ENCODE assay signal across 14 cellular contexts in the genomic region with DNA sequence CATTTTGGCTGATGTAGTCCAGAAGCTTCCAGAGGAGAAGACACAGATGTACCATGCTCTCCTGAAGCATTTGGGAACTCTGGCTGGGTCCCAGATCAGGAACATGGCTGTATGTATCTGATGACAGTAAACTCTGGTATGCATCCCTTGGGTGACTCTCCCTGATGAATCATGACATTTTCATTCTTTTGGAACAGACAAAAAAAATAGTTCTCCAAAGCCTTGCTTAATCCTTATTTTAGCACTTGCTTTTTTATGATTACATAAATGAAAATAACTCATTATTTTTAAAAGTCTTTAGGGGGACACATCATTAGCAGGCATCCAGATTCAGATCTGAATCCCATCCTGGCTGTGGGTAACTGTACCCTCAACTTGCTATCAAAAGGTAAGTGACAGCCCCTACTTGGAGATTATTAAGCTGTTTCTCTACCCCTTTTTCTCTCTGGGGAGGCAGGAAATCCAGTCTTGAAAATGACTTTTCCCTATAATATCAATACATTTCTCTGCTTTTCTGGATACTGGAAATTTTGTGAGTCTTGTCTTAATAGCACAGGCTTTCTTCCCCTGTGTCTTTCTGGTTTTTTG. TPM values are rescaled to one million over a fixed set of nuclear protein-coding genes. Genes with fewer than 3 reads are reported as not detected.
DNase-seq lines count a peak whose midpoint lies in the region; ATAC-seq and TF ChIP-seq lines count a peak whose summit lies in the region.
"Had no signal": no experiment of that assay in that cellular context is flagged by ENCODE, and none has a peak within 500 bp of the region (broad histone marks: within the 10 kb centered on the region; RNA-seq: fewer than 3 reads in every experiment).

No MANE protein-coding gene starts in this region.

- BruUV-seq in MCF 10A (replicated peaks; lab: Mats Ljungman, UMichigan), result no TSS peak

- TF ChIP-seq POLR2A in breast epithelium (IDR thresholded peaks at IDR 0.05) (no peak), gastroesophageal sphincter (IDR thresholded peaks at IDR 0.05) (no peak)

- CTCF ChIA-PET in MCF 10A (lab: Yijun Ruan, JAX), result interaction anchor here (0.7 to 1.2 kb wide), 4 partner anchors 8 to 185 kb away, joined by 3 to 4 read pairs (median 3); no protein-coding TSS in a partner anchor

- H2BK120ac ChIP-seq in H9 (ENCODE audit: low read depth, low read length, poor library complexity, severe bottlenecking), result no peak overlapping the region

- no peak overlapping the region for H2BK5ac ChIP-seq in H9 (ENCODE audit: insufficient read length, low read length)

- no peaks in the 10 kb centered on the region for H3K23me2 ChIP-seq in H9 (ENCODE audit: insufficient read length, low read depth, low read length, poor library complexity, severe bottlenecking)

- H3K9me3 Mint-ChIP-seq in MCF 10A (ENCODE audit: unreplicated experiment) (no peaks in the 10 kb centered on the region), type B pancreatic cell (peaks cover 4% of the 10 kb centered on the region), H9 (peaks cover 0 to 5% of the 10 kb centered on the region in 2 experiments; a peak in 1 of 5 replicates)

- H3K9ac ChIP-seq in H9 (ENCODE audit: extremely low read depth, insufficient read length, low read length), result no peak overlapping the region

- no peak overlapping the region for H4K5ac ChIP-seq in H9 (ENCODE audit: insufficient read length, low read depth, low read length)

- H3K4me2 ChIP-seq in H9 (ENCODE audit: insufficient read depth, insufficient read length, low read length), result no peak overlapping the region

- H3K27ac Mint-ChIP-seq in MCF 10A (ENCODE audit: low read depth, unreplicated experiment), result peak overlapping the region; percentile 92
- H3K27ac Mint-ChIP-seq in type B pancreatic cell, result peak overlapping the region; percentile 88
- no peak overlapping the region for H3K27ac Mint-ChIP-seq in H9
- H3K27ac Mint-ChIP-seq: activated CD8-positive, alpha-beta T cell treated with anti-CD3 and anti-CD28 coated beads, Interleukin-2, amount 10 ng/mL, durations not matched to agents 7 days and 5 days had no signal

- H2BK15ac ChIP-seq in H9 (ENCODE audit: low read depth, low read length), result no peak overlapping the region

- H3K36me3 ChIP-seq in breast epithelium, result no peaks in the 10 kb centered on the region
- peaks cover 0 to 48% of the 10 kb centered on the region in 2 donors for H3K36me3 ChIP-seq in gastroesophageal sphincter
- H3K36me3 ChIP-seq: upper lobe of right lung had no signal

- H4K8ac ChIP-seq in H9 (replicated peaks; ENCODE audit: insufficient read length, low read depth, low read length), result no peak overlapping the region

- H3K4ac ChIP-seq in H9 (ENCODE audit: low read depth, low read length), result no peak overlapping the region

- H2AFZ ChIP-seq in H9 (ENCODE audit: low read length), result no peak overlapping the region

- H3T11ph ChIP-seq in H9 (ENCODE audit: low read length), result no peak overlapping the region

- no peak overlapping the region for H3K14ac ChIP-seq in H9 (ENCODE audit: insufficient read depth, low read length)

- intact Hi-C loops in MCF 10A (cut with micrococcal nuclease), result no loop called here
- intact Hi-C loops in breast epithelium (cut with DNase I; ENCODE audit: low total_unique reads), result no loop called here

- H3K4me3 Mint-ChIP-seq in MCF 10A (ENCODE audit: unreplicated experiment) (peak overlapping the region; percentile 72), type B pancreatic cell (no peak overlapping the region), H9 (no peak overlapping the region)
- H3K4me3 Mint-ChIP-seq: activated CD8-positive, alpha-beta T cell treated with anti-CD3 and anti-CD28 coated beads, Interleukin-2, amount 10 ng/mL, durations not matched to agents 7 days and 5 days had no signal

- POLR2A ChIA-PET in MCF 10A (lab: Yijun Ruan, JAX), result interaction anchor here (0.6 to 1.3 kb wide), 5 partner anchors 10 to 75 kb away, joined by 3 to 4 read pairs (median 3); no protein-coding TSS in a partner anchor

- H3K27me3 ChIP-seq in breast epithelium (no peaks in the 10 kb centered on the region), gastroesophageal sphincter (no peaks in the 10 kb centered on the region), H9 (ENCODE audit: insufficient read depth, low read length) (no peaks in the 10 kb centered on the region)
- H3K27me3 ChIP-seq: upper lobe of right lung had no signal

- H3K27me3 Mint-ChIP-seq in MCF 10A (ENCODE audit: insufficient read depth, unreplicated experiment), result no peaks in the 10 kb centered on the region
- no peaks in the 10 kb centered on the region for H3K27me3 Mint-ChIP-seq in type B pancreatic cell
- no peaks in the 10 kb centered on the region for H3K27me3 Mint-ChIP-seq in H9 (ENCODE audit: low read depth)

- H3K56ac ChIP-seq in H9 (ENCODE audit: insufficient read length, low read depth, low read length), result no peak overlapping the region

- peaks cover 7% of the 10 kb centered on the region for H3K36me3 Mint-ChIP-seq in MCF 10A (ENCODE audit: insufficient read depth, unreplicated experiment)
- H3K36me3 Mint-ChIP-seq in type B pancreatic cell, result no peaks in the 10 kb centered on the region
- peaks cover 0 to 17% (median 15%) of the 10 kb centered on the region in 3 experiments; a peak in 3 of 7 replicates for H3K36me3 Mint-ChIP-seq in H9 (ENCODE audit: insufficient read depth in 1 of 3, low read depth in 3 of 3)

- H3K9me3 ChIP-seq in breast epithelium, result no peaks in the 10 kb centered on the region
- H3K9me3 ChIP-seq in gastroesophageal sphincter, result peaks cover 0 to 6% (median 0%) of the 10 kb centered on the region in 3 donors
- no peaks in the 10 kb centered on the region for H3K9me3 ChIP-seq in H9 (ENCODE audit: control insufficient read depth, low read depth, low read length)
- H3K9me3 ChIP-seq: lower lobe of right lung, upper lobe of right lung had no signal

- TF ChIP-seq CTCF in MCF 10A (IDR thresholded peaks at IDR 0.05; ENCODE audit: unreplicated experiment), result no peak
- TF ChIP-seq CTCF in breast epithelium (IDR thresholded peaks at IDR 0.05), result no peak
- no peak for TF ChIP-seq CTCF in WI38 (IDR thresholded peaks at IDR 0.05; ENCODE audit: low read depth, low read length)
- TF ChIP-seq CTCF in gastroesophageal sphincter (IDR thresholded peaks at IDR 0.05), result no peak
- no peak for TF ChIP-seq CTCF in type B pancreatic cell (conservative IDR thresholded peaks at IDR 0.05)
- no peak for TF ChIP-seq CTCF in H9 (conservative IDR thresholded peaks at IDR 0.05)

- H4K20me1 ChIP-seq in H9 (ENCODE audit: control insufficient read depth, insufficient read depth, insufficient read length), result no peaks in the 10 kb centered on the region

- H3K79me2 ChIP-seq in H9 (ENCODE audit: insufficient read depth, low read length), result no peaks in the 10 kb centered on the region

- H3K23ac ChIP-seq in H9 (ENCODE audit: insufficient read length, low read depth, low read length), result no peak overlapping the region

- ATAC-seq in gastroesophageal sphincter, result peak; percentile 91
- no peak for ATAC-seq in HG02870 (IDR thresholded peaks at IDR 0.05; ENCODE audit: unreplicated experiment)
- ATAC-seq: activated CD8-positive, alpha-beta T cell treated with anti-CD3 and anti-CD28 coated beads, Interleukin-2, amount 10 ng/mL, durations not matched to agents 7 days and 5 days; lower lobe of right lung; upper lobe of right lung had no signal

- H3K27ac ChIP-seq in breast epithelium (no peak overlapping the region), gastroesophageal sphincter (peak overlapping the region in 3 of 4 donors; percentile 2 to 54 (median 6)), H9 (ENCODE audit: insufficient read length, low read depth, low read length) (no peak overlapping the region)
- H3K27ac ChIP-seq: 22Rv1, lower lobe of right lung, upper lobe of right lung had no signal

- H4K91ac ChIP-seq in H9 (ENCODE audit: insufficient read length, low read depth, low read length), result no peak overlapping the region

- no peak overlapping the region for H2BK20ac ChIP-seq in H9 (ENCODE audit: low read depth, low read length, poor library complexity, severe bottlenecking)

- DNase-seq in MCF 10A (ENCODE audit: unreplicated experiment), result peak; percentile 82
- no peak for DNase-seq in breast epithelium (ENCODE audit: low spot score in 2 of 2)
- DNase-seq in type B pancreatic cell (ENCODE audit: extremely low spot score, unreplicated experiment), result no peak
- DNase-seq in NCI-H2227 treated with DMSO at 0.1 percent for 48 hours (lab: John Stamatoyannopoulos, UW), result no peak
- no peak for DNase-seq in H9
- DNase-seq: activated CD8-positive, alpha-beta T cell treated with anti-CD3 and anti-CD28 coated beads, Interleukin-2, amount 10 ng/mL, durations not matched to agents 7 days and 5 days; erythroblast; lower lobe of right lung; retina; upper lobe of right lung had no signal

- TF ChIP-seq EP300 in gastroesophageal sphincter (IDR thresholded peaks at IDR 0.05), result no peak

- H3K79me1 ChIP-seq in H9 (ENCODE audit: insufficient read depth, low read depth, low read length, poor library complexity, severe bottlenecking), result no peaks in the 10 kb centered on the region

- H3K4me3 ChIP-seq in breast epithelium (no peak overlapping the region), WI38 (ENCODE audit: low read depth, low read length) (peak overlapping the region; percentile 46), gastroesophageal sphincter (no peak overlapping the region)
- H3K4me3 ChIP-seq: lower lobe of right lung, upper lobe of right lung had no signal

- no peak overlapping the region for H2AK5ac ChIP-seq in H9 (ENCODE audit: insufficient read length, low read length)

- no peak overlapping the region for H2BK12ac ChIP-seq in H9 (ENCODE audit: insufficient read length, low read depth, low read length)

- H3K4me1 ChIP-seq in breast epithelium (no peaks in the 10 kb centered on the region), gastroesophageal sphincter (no peaks in the 10 kb centered on the region), H9 (ENCODE audit: insufficient read depth, low read length) (no peaks in the 10 kb centered on the region)
- H3K4me1 ChIP-seq: lower lobe of right lung, upper lobe of right lung had no signal

- no peak overlapping the region for H3K18ac ChIP-seq in H9 (ENCODE audit: insufficient read length, low read depth, low read length)

- peaks cover 31% of the 10 kb centered on the region for H3K4me1 Mint-ChIP-seq in MCF 10A (ENCODE audit: insufficient read depth, unreplicated experiment)
- no peaks in the 10 kb centered on the region for H3K4me1 Mint-ChIP-seq in type B pancreatic cell (ENCODE audit: unreplicated experiment)
- H3K4me1 Mint-ChIP-seq in H9, result no peaks in the 10 kb centered on the region

RNA-seq across cellular contexts. Expression of a gene that starts 23.3 kb away (rescaled TPM):
- 54.0 and 76.6 TPM in 2 replicates for total RNA-seq in MCF 10A (2022)
- total RNA-seq in breast epithelium, result 100 to 1,000 TPM in 2 of 3 donors, 10 to 100 TPM in 1; 100.0 to 611 (median 111) TPM
- 100 to 1,000 TPM in 2 of 4 donors, 10 to 100 TPM in 2; 36.7 to 125 (median 85.6) TPM for total RNA-seq in gastroesophageal sphincter
- total RNA-seq in type B pancreatic cell (ENCODE audit: low replicate concordance), result 6.4 and 10.3 TPM in 2 replicates
- total RNA-seq in H9 (2021), result 3.5 and 4.8 TPM in 2 replicates

Comparison
In these comparisons a context has a peak if more than half of its experiments do, and no peak if none do; other contexts are left out.
1. H3K27ac Mint-ChIP-seq: peak in MCF 10A (single experiment) and type B pancreatic cell (single experiment); none in H9 (0 of 3).
2. H3K27ac ChIP-seq: peak in gastroesophageal sphincter (3 of 4); none in breast epithelium (0 of 2) and H9 (single experiment).